Comparison of ENCODE assay signal across 12 cellular contexts in the genomic region with DNA sequence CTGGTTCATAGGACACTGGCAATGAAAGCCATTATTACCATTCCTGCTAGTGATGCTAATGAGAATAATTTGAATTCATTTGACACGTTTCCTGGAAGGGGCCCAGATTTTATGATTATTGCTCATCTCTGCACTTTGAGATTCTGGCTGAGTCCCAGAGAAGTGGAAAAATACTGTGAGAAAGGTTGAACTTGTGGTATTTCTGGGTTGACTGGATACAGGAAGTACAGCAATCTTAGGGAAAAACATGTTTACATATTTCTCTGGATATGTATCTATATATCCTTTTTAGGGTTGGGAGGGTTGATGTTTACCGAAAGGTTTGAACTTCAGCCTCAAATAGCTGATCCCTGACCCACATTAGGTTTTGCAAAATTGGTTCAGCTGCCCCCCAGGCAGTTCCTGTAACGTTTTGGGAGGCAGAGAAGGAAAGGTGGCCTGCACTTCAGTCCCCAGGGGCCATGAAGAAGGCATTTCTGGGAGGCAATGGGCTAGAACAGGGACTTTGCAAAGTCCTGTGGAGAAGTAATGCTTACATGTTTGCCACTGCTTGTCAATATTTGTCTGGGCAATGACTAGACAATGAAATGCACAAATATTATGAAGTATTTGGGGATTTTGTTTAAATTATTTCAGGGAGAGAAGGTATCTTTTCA.
DNase-seq lines count a peak whose midpoint lies in the region; ATAC-seq, FAIRE-seq and TF ChIP-seq lines count a peak whose summit lies in the region.
"Had no signal": no experiment of that assay in that cellular context is flagged by ENCODE, and none has a peak within 500 bp of the region (broad histone marks: within the 10 kb centered on the region; RNA-seq: fewer than 3 reads in every experiment).

No MANE protein-coding gene starts in this region.

- ATAC-seq in Right ventricle myocardium superior (ENCODE audit: poor library complexity), result no peak
- ATAC-seq in WTC11, result no peak
- ATAC-seq: stimulated activated naive CD8-positive, alpha-beta T cell treated with anti-CD3 and anti-CD28 coated beads, Interleukin-15, amount 100 ng/mL, for 72 hours had no signal

- POLR2A ChIA-PET in WTC11 (lab: Charles Lee), result no interaction called here

- DNase-seq in left ventricle myocardium inferior (no peak), Right ventricle myocardium superior (no peak), bronchial epithelial cell (ENCODE audit: low read depth) (peak; percentile 65), kidney tubule cell (ENCODE audit: low spot score) (peak; percentile 91), transverse colon (peak; percentile 26), NCI-H82 treated with DMSO at 0.1 percent for 48 hours (lab: John Stamatoyannopoulos, UW; ENCODE audit: unreplicated experiment) (no peak), WTC11 (ENCODE audit: low spot score) (no peak)
- no peak for DNase-seq in activated naive CD8-positive, alpha-beta T cell treated with anti-CD3 and anti-CD28 coated beads for 36 hours
- DNase-seq: activated gamma-delta T cell treated with Interleukin-2 at 50 U/mL for 16 hours; midbrain; NCI-H1092 treated with DMSO at 0.1 percent for 48 hours; stimulated activated naive CD8-positive, alpha-beta T cell treated with anti-CD3 and anti-CD28 coated beads, Interleukin-15, amount 100 ng/mL, for 72 hours had no signal

- H3K36me3 ChIP-seq in left ventricle myocardium inferior (no peaks in the 10 kb centered on the region), bronchial epithelial cell (ENCODE audit: control insufficient read depth, insufficient read depth, low read length) (no peaks in the 10 kb centered on the region), transverse colon (no peaks in the 10 kb centered on the region)

- 21 to 26% methylated on average over 2 to 3 of the region's 3 CpGs for WGBS in transverse colon (ENCODE audit: low coverage in 1 of 2), 2 donors

- TF ChIP-seq POLR2A in transverse colon (IDR thresholded peaks at IDR 0.05), result no peak

- in situ Hi-C loops in transverse colon (cut with MboI; ENCODE audit: low pct_ligation_motif_present in 1 of 4, low pct_unique_long_range_greater_than_20kb in 1 of 4, low sequenced_read_pairs in 3 of 4), result no loop called here

- peaks cover 10% of the 10 kb centered on the region for H3K9me3 Mint-ChIP-seq in WTC11
- peaks cover 9% of the 10 kb centered on the region for H3K9me3 Mint-ChIP-seq in activated naive CD8-positive, alpha-beta T cell treated with anti-CD3 and anti-CD28 coated beads for 36 hours

- TF ChIP-seq EP300 in transverse colon (IDR thresholded peaks at IDR 0.05; ENCODE audit: low read depth), result no peak

- TF ChIP-seq CTCF in left ventricle myocardium inferior (IDR thresholded peaks at IDR 0.05; ENCODE audit: borderline replicate concordance) (no peak), bronchial epithelial cell (IDR thresholded peaks at IDR 0.05; ENCODE audit: insufficient read depth, low read length, severe bottlenecking) (no peak), transverse colon (IDR thresholded peaks at IDR 0.05) (no peak), WTC11 (IDR thresholded peaks at IDR 0.05) (no peak)

- H3K27ac ChIP-seq in left ventricle myocardium inferior (replicated peaks), result peak overlapping the region; percentile 85
- peak overlapping the region; percentile 66 to 81 (median 74) for H3K27ac ChIP-seq in transverse colon

- no peak overlapping the region for H3K4me3 ChIP-seq in left ventricle myocardium inferior
- H3K4me3 ChIP-seq in bronchial epithelial cell (ENCODE audit: low read depth, low read length), result no peak overlapping the region
- no peak overlapping the region for H3K4me3 ChIP-seq in transverse colon

- no peak for FAIRE-seq in bronchial epithelial cell (lab: Jason Lieb, UNC)

- H3K4me3 Mint-ChIP-seq in WTC11, result no peak overlapping the region
- H3K4me3 Mint-ChIP-seq in activated naive CD8-positive, alpha-beta T cell treated with anti-CD3 and anti-CD28 coated beads for 36 hours, result no peak overlapping the region
- H3K4me3 Mint-ChIP-seq: stimulated activated naive CD8-positive, alpha-beta T cell treated with anti-CD3 and anti-CD28 coated beads, Interleukin-15, amount 100 ng/mL, for 72 hours had no signal

- CTCF ChIA-PET in WTC11 (lab: Charles Lee), result no interaction called here

- H3K27me3 Mint-ChIP-seq in WTC11 (ENCODE audit: low read depth), result no peaks in the 10 kb centered on the region
- peaks cover 6% of the 10 kb centered on the region for H3K27me3 Mint-ChIP-seq in activated naive CD8-positive, alpha-beta T cell treated with anti-CD3 and anti-CD28 coated beads for 36 hours

- H3K4me1 Mint-ChIP-seq in WTC11, result peaks cover 21% of the 10 kb centered on the region
- peaks cover 10% of the 10 kb centered on the region for H3K4me1 Mint-ChIP-seq in activated naive CD8-positive, alpha-beta T cell treated with anti-CD3 and anti-CD28 coated beads for 36 hours

- H3K27ac Mint-ChIP-seq in WTC11, result no peak overlapping the region
- H3K27ac Mint-ChIP-seq in activated naive CD8-positive, alpha-beta T cell treated with anti-CD3 and anti-CD28 coated beads for 36 hours, result no peak overlapping the region
- H3K27ac Mint-ChIP-seq: stimulated activated naive CD8-positive, alpha-beta T cell treated with anti-CD3 and anti-CD28 coated beads, Interleukin-15, amount 100 ng/mL, for 72 hours had no signal

- H3K9me3 ChIP-seq in left ventricle myocardium inferior (replicated peaks) (no peaks in the 10 kb centered on the region), transverse colon (no peaks in the 10 kb centered on the region)

- peaks cover 8% of the 10 kb centered on the region for H3K36me3 Mint-ChIP-seq in WTC11
- H3K36me3 Mint-ChIP-seq in activated naive CD8-positive, alpha-beta T cell treated with anti-CD3 and anti-CD28 coated beads for 36 hours, result no peaks in the 10 kb centered on the region

- intact Hi-C loops in left ventricle myocardium inferior (cut with micrococcal nuclease) (no loop called here), Right ventricle myocardium superior (cut with DNase I) (no loop called here), transverse colon (cut with DNase I; ENCODE audit: low total_unique reads) (no loop called here)

- H3K27me3 ChIP-seq in left ventricle myocardium inferior (ENCODE audit: low read depth), result no peaks in the 10 kb centered on the region
- H3K27me3 ChIP-seq in bronchial epithelial cell (ENCODE audit: control insufficient read depth, insufficient read depth, low read length), result no peaks in the 10 kb centered on the region
- no peaks in the 10 kb centered on the region for H3K27me3 ChIP-seq in transverse colon

- peaks cover 38% of the 10 kb centered on the region for H3K4me1 ChIP-seq in left ventricle myocardium inferior
- peaks cover 11 to 63% (median 39%) of the 10 kb centered on the region in 4 donors for H3K4me1 ChIP-seq in transverse colon

TF ChIP-seq in WTC11, 78 proteins besides CTCF, POLR2A, EP300 and RAD21:
- TF ChIP-seq ZSCAN18 (CRISPR knock-in tag; IDR thresholded peaks at IDR 0.05) (no peak), SP1 (CRISPR knock-in tag; conservative IDR thresholded peaks at IDR 0.05) (no peak), SMAD3 (CRISPR knock-in tag; IDR thresholded peaks at IDR 0.05; ENCODE audit: borderline replicate concordance) (no peak), OVOL2 (CRISPR knock-in tag; IDR thresholded peaks at IDR 0.05; ENCODE audit: borderline replicate concordance) (no peak), USF2 (CRISPR knock-in tag; IDR thresholded peaks at IDR 0.05) (no peak), CREB1 (CRISPR knock-in tag; IDR thresholded peaks at IDR 0.05) (no peak), ZNF219 (CRISPR knock-in tag; IDR thresholded peaks at IDR 0.05; ENCODE audit: borderline replicate concordance) (no peak), KAT7 (CRISPR knock-in tag; IDR thresholded peaks at IDR 0.05; ENCODE audit: borderline replicate concordance) (no peak)

Comparison
In these comparisons a context has a peak if more than half of its experiments do, and no peak if none do; other contexts are left out.
1. DNase-seq: peak in bronchial epithelial cell (single experiment), kidney tubule cell (single experiment) and transverse colon (single experiment); none in left ventricle myocardium inferior (single experiment), Right ventricle myocardium superior (single experiment), NCI-H82 treated with DMSO at 0.1 percent for 48 hours (single experiment), WTC11 (single experiment) and activated naive CD8-positive, alpha-beta T cell treated with anti-CD3 and anti-CD28 coated beads for 36 hours (single experiment).